Comparison of ENCODE assay signal across 19 cellular contexts in the genomic region with DNA sequence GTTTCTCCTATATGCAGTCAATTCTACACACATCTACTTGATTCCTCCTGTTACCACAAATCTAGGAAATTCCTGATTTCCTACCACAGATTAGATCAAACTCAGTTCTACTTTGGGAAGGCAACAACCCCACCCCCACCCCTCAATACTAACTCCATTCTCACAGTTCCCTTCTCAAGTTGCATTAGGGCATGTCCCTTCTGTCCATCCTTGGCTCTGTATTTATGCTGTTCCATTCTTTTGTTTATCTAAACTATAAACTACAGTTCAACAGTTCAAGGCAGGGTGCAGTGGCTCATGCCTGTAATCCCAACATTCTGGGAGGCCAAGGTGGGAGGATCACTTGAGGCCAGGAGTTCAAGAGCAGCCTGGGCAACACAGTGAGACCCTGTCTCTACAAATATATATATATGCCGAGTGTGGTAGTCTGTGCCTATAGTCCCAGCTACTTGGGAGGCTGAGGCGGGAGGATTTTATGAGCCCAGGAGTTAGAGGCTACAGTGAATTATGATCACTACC.
"Had no signal": no experiment of that assay in that cellular context is flagged by ENCODE, and none has a peak within 500 bp of the region (broad histone marks: within the 10 kb centered on the region; RNA-seq: fewer than 3 reads in every experiment).

No MANE protein-coding gene starts in this region.

- H3K4me3 Mint-ChIP-seq: activated B cell treated with CpG ODN at 0.5 μM for 24 hours; activated CD4-positive, alpha-beta memory T cell treated with anti-CD3 and anti-CD28 coated beads for 36 hours; activated T-cell treated with anti-CD3 and anti-CD28 coated beads, Interleukin-2, amount 50 U/mL, for 4 hours; brain; effector memory CD8-positive, alpha-beta T cell; stimulated activated naive CD8-positive, alpha-beta T cell treated with anti-CD3 and anti-CD28 coated beads, Interleukin-15, Interleukin-2, amounts not matched to agents 100 ng/mL and 50 ng/mL, for 24 hours had no signal

- H3K4me1 ChIP-seq: foreskin keratinocyte, prostate gland, right atrium auricular region, tibial nerve had no signal

- H3K9me3 Mint-ChIP-seq: activated B cell treated with CpG ODN at 0.5 μM for 24 hours; activated CD4-positive, alpha-beta memory T cell treated with anti-CD3 and anti-CD28 coated beads for 36 hours; activated naive CD4-positive, alpha-beta T cell treated with anti-CD3 and anti-CD28 coated beads, Interleukin-2, amount 50 U/mL, for 72 hours; activated T-cell treated with anti-CD3 and anti-CD28 coated beads, Interleukin-2, amount 50 U/mL, for 4 hours; brain; effector memory CD8-positive, alpha-beta T cell; stimulated activated naive CD8-positive, alpha-beta T cell treated with anti-CD3 and anti-CD28 coated beads, Interleukin-15, Interleukin-2, amounts not matched to agents 100 ng/mL and 50 ng/mL, for 24 hours had no signal

- DNase-seq: activated B cell treated with CpG ODN at 0.5 μM for 24 hours; activated CD4-positive, alpha-beta memory T cell treated with anti-CD3 and anti-CD28 coated beads for 36 hours; activated CD4-positive, alpha-beta T cell treated with anti-CD3 and anti-CD28 coated beads for 4 hours; activated effector memory CD4-positive, alpha-beta T cell treated with Interleukin-2 at 50 U/mL for 16 hours; activated T-cell treated with anti-CD3 and anti-CD28 coated beads, Interleukin-2, amount 50 U/mL, for 4 hours; caudate nucleus; effector memory CD8-positive, alpha-beta T cell; foreskin keratinocyte; glutamatergic neuron; hippocampal formation; left cardiac atrium; mesendoderm; stimulated activated CD4-positive, alpha-beta T cell treated with anti-CD3 and anti-CD28 coated beads, Interleukin-2, amount 100 ng/mL, for 24 hours had no signal

- H3K9me3 ChIP-seq: prostate gland, right atrium auricular region, tibial nerve had no signal

- H3K27ac ChIP-seq: foreskin keratinocyte, prostate gland, right atrium auricular region, tibial nerve had no signal

- H3K4me1 Mint-ChIP-seq: activated B cell treated with CpG ODN at 0.5 μM for 24 hours, brain had no signal

- H3K4me3 ChIP-seq: prostate gland, right atrium auricular region, tibial nerve had no signal

- H3K27me3 ChIP-seq: foreskin keratinocyte, right atrium auricular region, tibial nerve had no signal

- H3K27me3 Mint-ChIP-seq: activated B cell treated with CpG ODN at 0.5 μM for 24 hours; activated CD4-positive, alpha-beta memory T cell treated with anti-CD3 and anti-CD28 coated beads for 36 hours; brain; effector memory CD8-positive, alpha-beta T cell; stimulated activated naive CD8-positive, alpha-beta T cell treated with anti-CD3 and anti-CD28 coated beads, Interleukin-15, Interleukin-2, amounts not matched to agents 100 ng/mL and 50 ng/mL, for 24 hours had no signal

- H3K27ac Mint-ChIP-seq: activated B cell treated with CpG ODN at 0.5 μM for 24 hours; activated CD4-positive, alpha-beta memory T cell treated with anti-CD3 and anti-CD28 coated beads for 36 hours; activated naive CD4-positive, alpha-beta T cell treated with anti-CD3 and anti-CD28 coated beads, Interleukin-2, amount 50 U/mL, for 72 hours; stimulated activated naive CD8-positive, alpha-beta T cell treated with anti-CD3 and anti-CD28 coated beads, Interleukin-15, Interleukin-2, amounts not matched to agents 100 ng/mL and 50 ng/mL, for 24 hours had no signal

- ATAC-seq: activated naive CD4-positive, alpha-beta T cell treated with anti-CD3 and anti-CD28 coated beads, Interleukin-2, amount 50 U/mL, for 72 hours; activated T-cell treated with anti-CD3 and anti-CD28 coated beads, Interleukin-2, amount 50 U/mL, for 4 hours; effector memory CD8-positive, alpha-beta T cell; foreskin keratinocyte; left cardiac atrium had no signal
